ENCODE assay signal across 7 cellular contexts in the genomic region with DNA sequence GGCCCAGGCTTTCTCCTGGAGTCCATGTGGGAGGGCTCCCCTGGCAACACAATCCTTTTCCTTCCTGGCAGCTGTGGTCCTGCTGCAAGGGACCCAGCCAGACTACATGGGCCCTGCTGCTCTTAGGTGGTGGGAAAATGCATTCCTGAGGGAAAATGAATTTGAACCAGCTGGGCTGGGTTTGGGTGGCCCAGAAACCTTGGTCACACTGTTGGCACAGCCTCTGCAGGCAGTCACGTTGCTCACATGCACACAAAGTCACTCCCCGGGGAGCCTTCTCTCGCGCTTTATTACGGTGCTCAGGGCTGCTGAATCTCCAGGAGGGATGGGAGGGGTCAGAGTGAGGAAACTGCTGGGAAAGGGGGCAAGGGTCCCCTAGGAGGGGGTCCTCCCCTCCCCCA. TPM values are rescaled to one million over a fixed set of nuclear protein-coding genes. Genes with fewer than 3 reads are reported as not detected.
DNase-seq lines count a peak whose midpoint lies in the region; ATAC-seq, FAIRE-seq and TF ChIP-seq lines count a peak whose summit lies in the region.

No MANE protein-coding gene starts in this region.

- dilution Hi-C loops in IMR-90 (cut with HindIII; ENCODE audit: low sequenced_read_pairs, unreplicated experiment) = no loop called here
- dilution Hi-C loops in keratinocyte (cut with MboI; ENCODE audit: extremely low pct_ligation_motif_present, low sequenced_read_pairs) = no loop called here

- H2AFZ ChIP-seq in IMR-90 (replicated peaks; ENCODE audit: low read length, poor library complexity) (no peak overlapping the region), keratinocyte (ENCODE audit: control insufficient read depth, low read length) (no peak overlapping the region)

- no peak for TF ChIP-seq RAD21 in IMR-90 (IDR thresholded peaks at IDR 0.05; ENCODE audit: low read length)

- H3K9me1 ChIP-seq in IMR-90 (ENCODE audit: insufficient read depth, low read length) = peaks cover 27% of the 10 kb centered on the region
- H3K9me1 ChIP-seq in keratinocyte (ENCODE audit: control insufficient read depth, extremely low read depth, insufficient read depth, low read length) = peaks cover 3% of the 10 kb centered on the region

- H2BK120ac ChIP-seq in IMR-90 (ENCODE audit: low read depth, low read length) = no peak overlapping the region

- peak overlapping the region; percentile 44; the same call in 1 of the 2 replicates for H4K91ac ChIP-seq in IMR-90 (ENCODE audit: insufficient read depth, low read depth, low read length)

- TF ChIP-seq CTCF in IMR-90 (conservative IDR thresholded peaks at IDR 0.05; ENCODE audit: low read depth, low read length) (no peak), keratinocyte (optimal IDR thresholded peaks at IDR 0.05 in 1 of 3, IDR thresholded peaks at IDR 0.05 in 1 of 3, conservative IDR thresholded peaks at IDR 0.05 in 1 of 3; ENCODE audit: extremely low read depth in 1 of 3, insufficient read depth in 2 of 3, low read length in 3 of 3) (no peak)

- no peak overlapping the region for H2BK5ac ChIP-seq in IMR-90 (ENCODE audit: low read depth, low read length, poor library complexity, severe bottlenecking)

- H3K23ac ChIP-seq in IMR-90 (ENCODE audit: low read depth, low read length) = no peak overlapping the region

- ATAC-seq in IMR-90 (ENCODE audit: low read depth) (no peak), GM21717 (IDR thresholded peaks at IDR 0.05; ENCODE audit: unreplicated experiment) (no peak)

- H3K4ac ChIP-seq in IMR-90 (ENCODE audit: low read depth, low read length) = 0 out of 2 replicates have a peak overlapping the region, but pooled peaks have one; percentile 16

- H3K27me3 ChIP-seq in IMR-90 (ENCODE audit: control insufficient read depth, insufficient read depth, low read length) = no peaks in the 10 kb centered on the region
- no peaks in the 10 kb centered on the region for H3K27me3 ChIP-seq in keratinocyte (ENCODE audit: control insufficient read depth, extremely low read depth, insufficient read depth, low read length)

- H2BK15ac ChIP-seq in IMR-90 (ENCODE audit: low read depth, low read length) = peak overlapping the region; percentile 66; the same call in 1 of the 3 replicates

- H3K79me1 ChIP-seq in IMR-90 (ENCODE audit: low read depth in 1 of 2, low read length in 2 of 2) = peaks cover 3 to 30% of the 10 kb centered on the region in 2 experiments; a peak in 3 of 4 replicates

- peak overlapping the region; percentile 11 for H2AK5ac ChIP-seq in IMR-90 (ENCODE audit: low read depth, low read length)

- BruUV-seq in IMR-90 (replicated peaks; lab: Mats Ljungman, UMichigan) = no TSS peak

- H3K9me3 ChIP-seq in IMR-90 (ENCODE audit: control insufficient read depth, insufficient read depth, low read length) (no peaks in the 10 kb centered on the region), keratinocyte (ENCODE audit: control insufficient read depth, low read depth, low read length) (no peaks in the 10 kb centered on the region)

- in situ Hi-C loops in IMR-90 (cut with MboI; ENCODE audit: low sequenced_read_pairs) = no loop called here

- H3K18ac ChIP-seq in IMR-90 (ENCODE audit: low read depth, low read length) = no peak overlapping the region

- no peaks in the 10 kb centered on the region; the same call in 1 of the 2 replicates for H4K20me1 ChIP-seq in IMR-90 (ENCODE audit: insufficient read depth, low read length)
- H4K20me1 ChIP-seq in keratinocyte (ENCODE audit: control insufficient read depth, extremely low read depth, insufficient read depth, low read length) = no peaks in the 10 kb centered on the region

- H3K4me3 ChIP-seq in IMR-90 (ENCODE audit: insufficient read depth, low read depth, low read length) = no peak overlapping the region
- no peak overlapping the region for H3K4me3 ChIP-seq in keratinocyte (ENCODE audit: control insufficient read depth in 2 of 3, extremely low read depth in 1 of 3, insufficient read depth in 2 of 3, low read depth in 1 of 3, low read length in 3 of 3)

- peak overlapping the region; percentile 2; the same call in 1 of the 2 replicates for H3K14ac ChIP-seq in IMR-90 (replicated peaks; ENCODE audit: low read depth, low read length)

- no peak overlapping the region for H3K4me2 ChIP-seq in IMR-90 (ENCODE audit: low read depth, low read length)
- peak overlapping the region; percentile 55 for H3K4me2 ChIP-seq in keratinocyte (ENCODE audit: control insufficient read depth, extremely low read depth, insufficient read depth, low read depth, low read length)

- peaks cover 12% of the 10 kb centered on the region for H3K4me1 ChIP-seq in IMR-90 (ENCODE audit: control insufficient read depth, insufficient read depth, low read length)
- peaks cover 97% of the 10 kb centered on the region for H3K4me1 ChIP-seq in keratinocyte (ENCODE audit: control insufficient read depth, extremely low read depth, insufficient read depth, low read length)

- intact Hi-C loops in IMR-90 (cut with micrococcal nuclease) = no loop called here

- H3K9ac ChIP-seq in IMR-90 (ENCODE audit: low read depth, low read length) (no peak overlapping the region), keratinocyte (ENCODE audit: control insufficient read depth, extremely low read depth, insufficient read depth, low read length) (peak overlapping the region; percentile 64)

- DNase-seq in IMR-90 (peak; percentile 37), astrocyte of the hippocampus (ENCODE audit: low read depth, low spot score) (peak; percentile 93), keratinocyte (ENCODE audit: low read depth, low spot score) (no peak), amniotic stem cell (lab: John Stamatoyannopoulos, UW) (no peak)
- no peak for DNase-seq in activated CD4-positive, alpha-beta T cell treated with anti-CD3 and anti-CD28 coated beads for 4 hours

- WGBS in IMR-90 (ENCODE audit: extremely low coverage in 2 of 2, insufficient read length in 1 of 2), 2 experiments = 100% methylated on average over 4 of the region's 5 CpGs; no CpG with 5 or more reads in 1 of the 2 experiments

- no peak overlapping the region for H3K56ac ChIP-seq in IMR-90 (ENCODE audit: extremely low read depth, insufficient read depth, low read length)

- no peak overlapping the region for H2AK9ac ChIP-seq in IMR-90 (replicated peaks; ENCODE audit: low read depth, low read length, poor library complexity)

- no peak overlapping the region; the same call in 1 of the 2 replicates for H4K5ac ChIP-seq in IMR-90 (ENCODE audit: low read depth, low read length)

- TF ChIP-seq POLR2A in IMR-90 (IDR thresholded peaks at IDR 0.05; ENCODE audit: low read depth, low read length) = no peak

- CTCF ChIA-PET in IMR-90 (lab: Yijun Ruan, JAX) = no interaction called here

- H3K36me3 ChIP-seq in IMR-90 (ENCODE audit: control insufficient read depth, insufficient read depth, low read length) = no peaks in the 10 kb centered on the region
- H3K36me3 ChIP-seq in keratinocyte (ENCODE audit: control insufficient read depth in 2 of 2, extremely low read depth in 1 of 2, insufficient read depth in 2 of 2, low read length in 2 of 2) = peaks cover 3 to 32% of the 10 kb centered on the region in 2 experiments

- H2BK20ac ChIP-seq in IMR-90 (ENCODE audit: low read depth, low read length) = no peak overlapping the region

- POLR2A ChIA-PET in IMR-90 (lab: Charles Lee; ENCODE audit: unreplicated experiment) = no interaction called here

- no peak overlapping the region for H3K27ac ChIP-seq in IMR-90 (ENCODE audit: insufficient read depth, low read length)
- H3K27ac ChIP-seq in keratinocyte (ENCODE audit: control insufficient read depth, insufficient read depth, low read length) = peak overlapping the region; percentile 90
- peak overlapping the region; percentile 91 for H3K27ac ChIP-seq in temporal lobe (ENCODE audit: low read depth, low read length)

- FAIRE-seq in keratinocyte (lab: Jason Lieb, UNC) = no peak

- H4K8ac ChIP-seq in IMR-90 (ENCODE audit: low read depth in 2 of 2, low read length in 2 of 2) = 0 out of 4 replicates have a peak overlapping the region, but pooled peaks of 1 of the 2 experiments have one; percentile 40

- peaks cover 90% of the 10 kb centered on the region for H3K79me2 ChIP-seq in keratinocyte (ENCODE audit: control insufficient read depth, insufficient read depth, low read length)

TF ChIP-seq in IMR-90, 13 proteins besides CTCF, POLR2A, EP300 and RAD21:
- TF ChIP-seq FOS (IDR thresholded peaks at IDR 0.05; ENCODE audit: low read depth, low read length) = no peak
- no peak for TF ChIP-seq CEBPB (IDR thresholded peaks at IDR 0.05; ENCODE audit: low read depth, low read length)
- TF ChIP-seq RFX5 (IDR thresholded peaks at IDR 0.05; ENCODE audit: low read depth, low read length) = no peak
- no peak for TF ChIP-seq MAZ (IDR thresholded peaks at IDR 0.05; ENCODE audit: borderline replicate concordance, low read depth, low read length)
- TF ChIP-seq RCOR1 (IDR thresholded peaks at IDR 0.05; ENCODE audit: insufficient replicate concordance, low read length) = no peak
- TF ChIP-seq MXI1 (IDR thresholded peaks at IDR 0.05; ENCODE audit: borderline replicate concordance, low read depth, low read length) = no peak
- no peak for TF ChIP-seq SMC3 (IDR thresholded peaks at IDR 0.05; ENCODE audit: low read depth, low read length)

RNA-seq across cellular contexts. Expression of a gene that starts 17.2 kb away (rescaled TPM):
- total RNA-seq in IMR-90 (2012; rRNA removed) = 4.4 and 8.2 TPM in 2 replicates
- 8.4 and 10.6 TPM in 2 replicates for polyA plus RNA-seq in IMR-90 (2012; rRNA removed)
- polyA plus RNA-seq in IMR-90 (2012; cell fraction: cytosol; rRNA removed) = 3.5 and 6.2 TPM in 2 replicates
- 28.4 and 37.6 TPM in 2 replicates for polyA plus RNA-seq in IMR-90 (2012; cell fraction: nucleus; rRNA removed; ENCODE audit: low replicate concordance)
- polyA plus RNA-seq in keratinocyte = 71.0 to 89.1 TPM (median 73.2 TPM) in 3 replicates
- polyA plus RNA-seq in keratinocyte (2011; ENCODE audit: low read depth) = 19.7 TPM
- 49.2 and 65.2 TPM in 2 replicates for polyA plus RNA-seq in keratinocyte (2011; cell fraction: cytosol; rRNA removed)
- polyA plus RNA-seq in keratinocyte (2011; cell fraction: nucleus; rRNA removed) = 171 and 186 TPM in 2 replicates
- polyA plus RNA-seq in keratinocyte (2012; ENCODE audit: low replicate concordance) = 36.9 and 94.1 TPM in 2 replicates
- 96.2 to 104 TPM (median 102 TPM) in 3 replicates for polyA minus RNA-seq in keratinocyte
- polyA minus RNA-seq in keratinocyte (2011; cell fraction: cytosol; rRNA and poly(A)+ RNA removed) = 107 TPM
- polyA minus RNA-seq in keratinocyte (2011; cell fraction: nucleus; rRNA and poly(A)+ RNA removed) = 103 and 143 TPM in 2 replicates
- 7.1 TPM for total RNA-seq in temporal lobe

Comparison
In these comparisons a context has a peak if more than half of its experiments do, and no peak if none do; other contexts are left out.
1. DNase-seq: peak in IMR-90 (single experiment) and astrocyte of the hippocampus (single experiment); none in keratinocyte (single experiment), amniotic stem cell (single experiment) and activated CD4-positive, alpha-beta T cell treated with anti-CD3 and anti-CD28 coated beads for 4 hours (0 of 2).